14 cellular contexts compared by ENCODE assay signal in the genomic region with DNA sequence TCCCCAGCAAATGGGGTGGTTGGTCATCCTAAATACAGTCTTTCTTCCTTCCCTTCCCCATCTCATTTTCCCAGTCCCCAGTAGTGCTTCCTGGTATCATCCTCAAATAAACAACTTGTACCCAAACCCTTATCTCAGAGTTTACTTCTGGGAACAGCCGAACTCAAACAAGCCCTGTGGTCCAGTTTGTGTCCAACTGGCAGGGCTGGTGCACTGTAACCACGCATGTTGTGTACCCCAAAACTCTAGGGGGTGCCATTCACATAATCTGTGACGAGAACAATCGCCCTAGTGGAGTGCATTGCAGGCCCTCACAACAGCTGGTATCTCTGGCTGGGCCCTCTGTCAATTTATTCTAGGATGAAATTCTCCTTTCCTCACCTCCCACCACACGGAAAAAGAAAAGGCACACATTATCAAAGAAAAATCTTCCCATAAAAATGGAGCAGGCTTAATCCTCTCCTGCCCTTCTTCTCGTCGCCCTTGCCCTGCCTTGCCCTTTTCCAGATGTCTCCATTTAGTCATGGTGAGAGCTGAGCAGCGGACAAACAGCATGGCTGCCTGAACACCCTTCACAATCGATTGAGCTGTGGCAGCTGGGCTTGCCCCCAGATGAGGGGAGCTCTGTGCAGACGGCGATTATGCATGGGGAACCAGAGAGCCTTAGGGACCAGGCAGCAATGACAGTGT.
A peak's percentile ranks its signal among the peaks of the same experiment; 100 is the strongest.
DNase-seq lines count a peak whose midpoint lies in the region; ATAC-seq lines count a peak whose summit lies in the region.
"Had no signal": no experiment of that assay in that cellular context is flagged by ENCODE, and none has a peak within 500 bp of the region (broad histone marks: within the 10 kb centered on the region; RNA-seq: fewer than 3 reads in every experiment).

No MANE protein-coding gene starts in this region.

- H3K27me3 ChIP-seq in trophoblast cell (ENCODE audit: insufficient read depth, low read length) = no peaks in the 10 kb centered on the region
- H3K27me3 ChIP-seq: BLaER1 treated with 17β-estradiol and CSF1 and Interleukin-3, amounts not matched to agents 10 nM and 100 nM; MG63; SJSA1 had no signal

- intact Hi-C loops in left ventricle myocardium superior (cut with micrococcal nuclease) = no loop called here

- no peak overlapping the region for H3K4me3 ChIP-seq in trophoblast cell (ENCODE audit: low read depth, low read length)
- H3K4me3 ChIP-seq: BLaER1 treated with 17β-estradiol and CSF1 and Interleukin-3, amounts not matched to agents 10 nM and 100 nM; MG63; SJSA1 had no signal

- peak overlapping the region; percentile 34 for H2BK12ac ChIP-seq in trophoblast cell (ENCODE audit: low read length)

- no CpG with 5 or more reads among the region's 11 CpGs for WGBS in trophoblast cell (ENCODE audit: extremely low coverage, insufficient coverage, insufficient read length)

- H4K91ac ChIP-seq in trophoblast cell (ENCODE audit: low read depth, low read length) = peak overlapping the region; percentile 65

- peak overlapping the region; percentile 13 for H3K4ac ChIP-seq in trophoblast cell (ENCODE audit: low read depth, low read length)

- H2AK5ac ChIP-seq in trophoblast cell (ENCODE audit: low read length) = peak overlapping the region; percentile 39

- H3K79me1 ChIP-seq in trophoblast cell (ENCODE audit: low read length) = peaks cover 8% of the 10 kb centered on the region

- peak overlapping the region; percentile 19 for H3K18ac ChIP-seq in trophoblast cell (ENCODE audit: low read length)

- H4K8ac ChIP-seq in trophoblast cell (ENCODE audit: low read depth, low read length) = no peak overlapping the region

- H3K23ac ChIP-seq in trophoblast cell (ENCODE audit: low read length) = no peak overlapping the region

- H2AFZ ChIP-seq in trophoblast cell (ENCODE audit: insufficient read depth, low read length, poor library complexity) = no peak overlapping the region

- DNase-seq in NCI-H2171 treated with DMSO at 0.1 percent for 48 hours (lab: John Stamatoyannopoulos, UW) (peak; percentile 40), RPMI7951 (ENCODE audit: low read depth) (peak; percentile 82), left ventricle myocardium superior (no peak), trophoblast cell (no peak), NCI-H748 (lab: John Stamatoyannopoulos, UW; ENCODE audit: unreplicated experiment) (no peak), NCI-H146 (lab: John Stamatoyannopoulos, UW) (no peak)
- DNase-seq: H9, MG63, NCI-H1105, NCI-H187 treated with DMSO at 0.1 percent for 48 hours, NCI-H774 had no signal

- no peak overlapping the region for H3K4me2 ChIP-seq in trophoblast cell (ENCODE audit: low read length)

- peak overlapping the region; percentile 40 for H2BK120ac ChIP-seq in trophoblast cell (ENCODE audit: insufficient read depth, low read length, poor library complexity)

- ATAC-seq in left ventricle myocardium superior (peak; percentile 22), HG03439 (IDR thresholded peaks at IDR 0.05; ENCODE audit: unreplicated experiment) (no peak)

- H3K27ac ChIP-seq in trophoblast cell (ENCODE audit: low read depth, low read length) = peak overlapping the region; percentile 13
- H3K27ac ChIP-seq: BLaER1 treated with 17β-estradiol and CSF1 and Interleukin-3, amounts not matched to agents 10 nM and 100 nM; SJSA1 had no signal

- no peaks in the 10 kb centered on the region for H3K36me3 ChIP-seq in trophoblast cell (ENCODE audit: control insufficient read depth in 1 of 2, insufficient read depth in 2 of 2, low read length in 2 of 2)
- H3K36me3 ChIP-seq: BLaER1 treated with 17β-estradiol and CSF1 and Interleukin-3, amounts not matched to agents 10 nM and 100 nM; MG63; SJSA1 had no signal

- no peaks in the 10 kb centered on the region for H3K79me2 ChIP-seq in trophoblast cell (ENCODE audit: control insufficient read depth, insufficient read depth, low read length, poor library complexity)

- no peak overlapping the region for H4K12ac ChIP-seq in trophoblast cell (ENCODE audit: low read depth, low read length)

- no peaks in the 10 kb centered on the region for H3K9me3 ChIP-seq in trophoblast cell (ENCODE audit: insufficient read depth, low read depth, low read length)
- H3K9me3 ChIP-seq: BLaER1 treated with 17β-estradiol and CSF1 and Interleukin-3, amounts not matched to agents 10 nM and 100 nM; MG63; SJSA1 had no signal

- no peak overlapping the region for H2BK5ac ChIP-seq in trophoblast cell (ENCODE audit: low read depth, low read length, poor library complexity)

- no peak overlapping the region for H3K9ac ChIP-seq in trophoblast cell (ENCODE audit: low read length)
- H3K9ac ChIP-seq: BLaER1 treated with 17β-estradiol and CSF1 and Interleukin-3, amounts not matched to agents 10 nM and 100 nM had no signal

- H3K4me1 ChIP-seq in trophoblast cell (ENCODE audit: control insufficient read depth in 1 of 2, insufficient read depth in 2 of 2, low read length in 2 of 2) = peaks cover 12 to 14% of the 10 kb centered on the region in 2 experiments
- H3K4me1 ChIP-seq: SJSA1 had no signal

- peak overlapping the region; percentile 2 for H3K14ac ChIP-seq in trophoblast cell (ENCODE audit: low read length)

Comparison
In these comparisons a context has a peak if more than half of its experiments do, and no peak if none do; other contexts are left out.
1. DNase-seq: peak in NCI-H2171 treated with DMSO at 0.1 percent for 48 hours (single experiment) and RPMI7951 (single experiment); none in left ventricle myocardium superior (single experiment), trophoblast cell (0 of 2), NCI-H748 (single experiment) and NCI-H146 (single experiment).